Comparison of ENCODE assay signal across 21 cellular contexts in genomic region chr17:17090642-17091103, GRCh38. TPM values are rescaled to one million over a fixed set of nuclear protein-coding genes. Genes with fewer than 3 reads are reported as not detected.
A peak's percentile ranks its signal among the peaks of the same experiment; 100 is the strongest.
DNase-seq lines count a peak whose midpoint lies in the region; ATAC-seq and TF ChIP-seq lines count a peak whose summit lies in the region.
"Had no signal": no experiment of that assay in that cellular context is flagged by ENCODE, and none has a peak within 500 bp of the region (broad histone marks: within the 10 kb centered on the region; RNA-seq: fewer than 3 reads in every experiment).

No MANE protein-coding gene starts in this region.

- intact Hi-C loops in cardiac septum (cut with DNase I), result no loop called here
- intact Hi-C loops in lower lobe of right lung (cut with DNase I), result no loop called here
- intact Hi-C loops in upper lobe of right lung (cut with DNase I), result no loop called here

- H3K27me3 Mint-ChIP-seq in chondrocyte (ENCODE audit: low read depth) (no peaks in the 10 kb centered on the region), progenitor cell of endocrine pancreas (no peaks in the 10 kb centered on the region)
- H3K27me3 Mint-ChIP-seq: central memory CD8-positive, alpha-beta T cell; naive thymus-derived CD8-positive, alpha-beta T cell had no signal

- H3K27me3 ChIP-seq in right atrium auricular region (no peaks in the 10 kb centered on the region), lower lobe of right lung (ENCODE audit: low read depth) (no peaks in the 10 kb centered on the region), upper lobe of right lung (no peaks in the 10 kb centered on the region)
- H3K27me3 ChIP-seq: uterus had no signal

- ATAC-seq in lower lobe of right lung (peak; percentile 64 to 78), upper lobe of right lung (peak; percentile 74), GM18868 (IDR thresholded peaks at IDR 0.05; ENCODE audit: unreplicated experiment) (no peak)
- ATAC-seq: naive thymus-derived CD8-positive, alpha-beta T cell had no signal

- peaks cover 46% of the 10 kb centered on the region for H3K4me1 Mint-ChIP-seq in chondrocyte (ENCODE audit: low read depth)
- H3K4me1 Mint-ChIP-seq in progenitor cell of endocrine pancreas (ENCODE audit: low read depth), result peaks cover 19% of the 10 kb centered on the region

- H3K4me3 Mint-ChIP-seq in chondrocyte (ENCODE audit: unreplicated experiment) (no peak overlapping the region), progenitor cell of endocrine pancreas (ENCODE audit: low read depth) (no peak overlapping the region)
- H3K4me3 Mint-ChIP-seq: central memory CD8-positive, alpha-beta T cell; naive thymus-derived CD8-positive, alpha-beta T cell had no signal

- H3K9me3 ChIP-seq in right atrium auricular region (no peaks in the 10 kb centered on the region), lower lobe of right lung (no peaks in the 10 kb centered on the region), upper lobe of right lung (no peaks in the 10 kb centered on the region)
- H3K9me3 ChIP-seq: HAP-1, uterus had no signal

- H3K4me1 ChIP-seq in right atrium auricular region (peaks cover 0 to 67% of the 10 kb centered on the region in 2 donors), lower lobe of right lung (peaks cover 58% of the 10 kb centered on the region), upper lobe of right lung (peaks cover 41% of the 10 kb centered on the region)

- H3K4me3 ChIP-seq in right atrium auricular region (no peak overlapping the region), lower lobe of right lung (no peak overlapping the region), upper lobe of right lung (no peak overlapping the region)
- H3K4me3 ChIP-seq: HAP-1, uterus had no signal

- H3K27ac ChIP-seq in right atrium auricular region, result no peak overlapping the region
- H3K27ac ChIP-seq in lower lobe of right lung, result no peak overlapping the region
- H3K27ac ChIP-seq in upper lobe of right lung, result peak overlapping the region; percentile 17
- H3K27ac ChIP-seq: uterus had no signal

- TF ChIP-seq CTCF in right atrium auricular region (IDR thresholded peaks at IDR 0.05), result no peak
- no peak for TF ChIP-seq CTCF in chondrocyte (IDR thresholded peaks at IDR 0.05)
- TF ChIP-seq CTCF in lower lobe of right lung (IDR thresholded peaks at IDR 0.05), result no peak
- TF ChIP-seq CTCF in upper lobe of right lung (IDR thresholded peaks at IDR 0.05), result no peak
- TF ChIP-seq CTCF in progenitor cell of endocrine pancreas (IDR thresholded peaks at IDR 0.05; ENCODE audit: unreplicated experiment), result no peak

- H3K36me3 ChIP-seq in right atrium auricular region (no peaks in the 10 kb centered on the region), lower lobe of right lung (peaks cover 22% of the 10 kb centered on the region), upper lobe of right lung (peaks cover 6% of the 10 kb centered on the region)
- H3K36me3 ChIP-seq: uterus had no signal

- no peaks in the 10 kb centered on the region for H3K9me3 Mint-ChIP-seq in chondrocyte (ENCODE audit: low read depth)
- H3K9me3 Mint-ChIP-seq in progenitor cell of endocrine pancreas (ENCODE audit: low read depth), result no peaks in the 10 kb centered on the region
- H3K9me3 Mint-ChIP-seq: central memory CD8-positive, alpha-beta T cell; naive thymus-derived CD8-positive, alpha-beta T cell had no signal

- H3K36me3 Mint-ChIP-seq in chondrocyte (ENCODE audit: low read depth), result peaks cover 4% of the 10 kb centered on the region
- H3K36me3 Mint-ChIP-seq in progenitor cell of endocrine pancreas (ENCODE audit: insufficient read depth), result peaks cover 12% of the 10 kb centered on the region

- H3K27ac Mint-ChIP-seq in chondrocyte (ENCODE audit: unreplicated experiment) (no peak overlapping the region), progenitor cell of endocrine pancreas (no peak overlapping the region)
- H3K27ac Mint-ChIP-seq: naive thymus-derived CD8-positive, alpha-beta T cell had no signal

- DNase-seq in cardiac septum (ENCODE audit: low spot score), result peak; percentile 56
- no peak for DNase-seq in right atrium auricular region (ENCODE audit: low spot score)
- DNase-seq in chondrocyte (ENCODE audit: low spot score), result peak; percentile 38
- DNase-seq in lower lobe of right lung, result no peak
- DNase-seq in upper lobe of right lung, result peak; percentile 70
- no peak for DNase-seq in progenitor cell of endocrine pancreas (ENCODE audit: low spot score, unreplicated experiment)
- no peak for DNase-seq in NCI-H187 treated with DMSO at 0.1 percent for 48 hours (lab: John Stamatoyannopoulos, UW)
- DNase-seq: activated CD4-positive, alpha-beta T cell treated with anti-CD3 and anti-CD28 coated beads for 48 hours; activated CD8-positive, alpha-beta memory T cell treated with anti-CD3 and anti-CD28 coated beads, Interleukin-2, amount 50 U/mL, for 48 hours; C1 segment of cervical spinal cord; DMS153; effector memory CD4-positive, alpha-beta T cell; MM.1S; NCI-H187; NCI-H446; SW 1271 had no signal

RNA-seq across cellular contexts. Expression of gene MPRIP, which starts 48.4 kb away (rescaled TPM):
- total RNA-seq in cardiac septum, result 554 TPM
- total RNA-seq in right atrium auricular region, result 100 to 1,000 TPM; 102 to 145 TPM
- total RNA-seq in chondrocyte, result 197 to 352 TPM (median 345 TPM) in 3 replicates
- total RNA-seq in lower lobe of right lung, result 232 TPM
- total RNA-seq in upper lobe of right lung, result 333 TPM
- 180 and 195 TPM in 2 replicates for total RNA-seq in progenitor cell of endocrine pancreas

Comparison
In these comparisons a context has a peak if more than half of its experiments do, and no peak if none do; other contexts are left out.
1. DNase-seq: peak in cardiac septum (single experiment), chondrocyte (single experiment) and upper lobe of right lung (single experiment); none in right atrium auricular region (single experiment), lower lobe of right lung (single experiment), progenitor cell of endocrine pancreas (single experiment) and NCI-H187 treated with DMSO at 0.1 percent for 48 hours (single experiment).